Comparison of ENCODE assay signal across 22 cellular contexts in genomic region chr21:45811136-45811535, GRCh38.
"Had no signal": no experiment of that assay in that cellular context is flagged by ENCODE, and none has a peak within 500 bp of the region (broad histone marks: within the 10 kb centered on the region; RNA-seq: fewer than 3 reads in every experiment).

No MANE protein-coding gene starts in this region.

- H3K36me3 Mint-ChIP-seq: stimulated activated memory B cell treated with anti-CD40 and anti-IgM and Interleukin-4, amounts not matched to agents 10 μg/mL and 1 μg/mL and 100 μg/mL, for 72 hours had no signal

- ATAC-seq: body of pancreas; effector memory CD8-positive, alpha-beta T cell; heart right ventricle; lower lobe of right lung; sciatic nerve; SK-N-SH treated with all-trans-retinoic acid at 6 μM for 48 hours; stimulated activated memory B cell treated with anti-CD40 and anti-IgM and Interleukin-4, amounts not matched to agents 10 μg/mL and 1 μg/mL and 100 μg/mL, for 72 hours had no signal

- H3K9me3 Mint-ChIP-seq: activated naive CD4-positive, alpha-beta T cell treated with anti-CD3 and anti-CD28 coated beads, Interleukin-2, amount 50 U/mL, for 24 hours; effector memory CD8-positive, alpha-beta T cell; stimulated activated memory B cell treated with anti-CD40 and anti-IgM and Interleukin-4, amounts not matched to agents 10 μg/mL and 1 μg/mL and 100 μg/mL, for 72 hours had no signal

- DNase-seq: activated CD4-positive, alpha-beta T cell treated with anti-CD3 and anti-CD28 coated beads for 1 hour; activated CD8-positive, alpha-beta memory T cell treated with anti-CD3 and anti-CD28 coated beads for 24 hours; activated gamma-delta T cell treated with Interleukin-2 at 50 U/mL for 16 hours; anterior cingulate cortex; body of pancreas; dorsolateral prefrontal cortex; effector memory CD8-positive, alpha-beta T cell; heart right ventricle; kidney; lower lobe of right lung; naive B cell; occipital lobe; posterior cingulate gyrus; small intestine; stimulated activated CD4-positive, alpha-beta T cell treated with anti-CD3 and anti-CD28 coated beads, Interleukin-2, amount 100 ng/mL, for 24 hours; testis; trophoblast cell had no signal

- H3K36me3 ChIP-seq: cardiac muscle cell, heart right ventricle, lower lobe of right lung had no signal

- H3K4me1 Mint-ChIP-seq: naive B cell; stimulated activated memory B cell treated with anti-CD40 and anti-IgM and Interleukin-4, amounts not matched to agents 10 μg/mL and 1 μg/mL and 100 μg/mL, for 72 hours had no signal

- H3K4me3 Mint-ChIP-seq: activated naive CD4-positive, alpha-beta T cell treated with anti-CD3 and anti-CD28 coated beads, Interleukin-2, amount 50 U/mL, for 24 hours; effector memory CD8-positive, alpha-beta T cell; naive B cell; stimulated activated memory B cell treated with anti-CD40 and anti-IgM and Interleukin-4, amounts not matched to agents 10 μg/mL and 1 μg/mL and 100 μg/mL, for 72 hours had no signal

- H3K27me3 Mint-ChIP-seq: activated naive CD4-positive, alpha-beta T cell treated with anti-CD3 and anti-CD28 coated beads, Interleukin-2, amount 50 U/mL, for 24 hours; stimulated activated memory B cell treated with anti-CD40 and anti-IgM and Interleukin-4, amounts not matched to agents 10 μg/mL and 1 μg/mL and 100 μg/mL, for 72 hours had no signal

- H3K27ac ChIP-seq: body of pancreas, cardiac muscle cell, dorsolateral prefrontal cortex, heart right ventricle, lower lobe of right lung, testis had no signal

- H3K27me3 ChIP-seq: body of pancreas, cardiac muscle cell, testis had no signal

- H3K27ac Mint-ChIP-seq: activated naive CD4-positive, alpha-beta T cell treated with anti-CD3 and anti-CD28 coated beads, Interleukin-2, amount 50 U/mL, for 24 hours; effector memory CD8-positive, alpha-beta T cell; stimulated activated memory B cell treated with anti-CD40 and anti-IgM and Interleukin-4, amounts not matched to agents 10 μg/mL and 1 μg/mL and 100 μg/mL, for 72 hours had no signal

- H3K4me1 ChIP-seq: body of pancreas, heart right ventricle, lower lobe of right lung, testis had no signal

- H3K4me3 ChIP-seq: body of pancreas, cardiac muscle cell, dorsolateral prefrontal cortex, heart right ventricle, lower lobe of right lung, testis had no signal
